In the genomic region with DNA sequence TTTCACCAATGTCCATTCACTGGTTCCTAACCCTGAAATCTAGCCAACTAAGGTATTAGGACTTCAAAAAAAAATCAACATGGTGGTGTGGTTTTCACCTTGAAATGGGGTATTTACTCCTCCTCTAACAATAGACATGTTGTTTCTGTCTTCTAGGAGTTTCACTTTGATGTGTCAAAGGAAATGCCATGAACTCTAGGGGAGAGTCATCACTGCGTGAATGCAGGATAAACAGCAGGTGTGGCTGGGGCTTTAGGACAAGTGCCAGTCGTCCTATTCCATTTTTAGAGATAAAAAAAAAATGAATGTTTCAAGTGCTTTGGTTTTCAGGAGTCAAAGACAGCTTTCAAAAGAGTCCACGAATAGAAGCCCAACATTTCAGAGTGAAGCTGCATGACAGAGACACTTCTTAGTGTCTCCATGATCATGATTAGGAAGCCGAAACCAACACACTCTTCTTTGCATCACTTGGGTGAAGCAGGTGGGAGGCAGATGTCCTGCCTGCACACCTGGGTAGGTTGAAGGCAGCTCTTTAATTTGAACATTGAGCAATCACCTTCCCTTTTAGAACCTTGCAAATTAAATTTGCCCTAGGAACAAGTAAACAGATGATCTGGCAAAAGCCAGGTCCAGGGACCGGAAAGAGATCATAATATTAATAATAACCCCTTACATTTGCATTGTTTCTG, we compare ENCODE assay signal across 9 cellular contexts.
A peak's percentile ranks its signal among the peaks of the same experiment; 100 is the strongest.
DNase-seq lines count a peak whose midpoint lies in the region; ATAC-seq and TF ChIP-seq lines count a peak whose summit lies in the region.
"Had no signal": no experiment of that assay in that cellular context is flagged by ENCODE, and none has a peak within 500 bp of the region (broad histone marks: within the 10 kb centered on the region; RNA-seq: fewer than 3 reads in every experiment).

No MANE protein-coding gene starts in this region.

- no peaks in the 10 kb centered on the region for H3K4me1 ChIP-seq in RWPE2 (ENCODE audit: insufficient read depth, poor library complexity, severe bottlenecking)

- H3K27ac ChIP-seq in RWPE2 (ENCODE audit: poor library complexity, severe bottlenecking) = no peak overlapping the region

- no peaks in the 10 kb centered on the region for H3K27me3 ChIP-seq in RWPE2 (ENCODE audit: insufficient read depth, poor library complexity, severe bottlenecking)

- H3K9me3 ChIP-seq in RWPE2 (ENCODE audit: severe bottlenecking) = no peaks in the 10 kb centered on the region

- DNase-seq in DMS53 treated with DMSO at 0.1 percent for 48 hours (lab: John Stamatoyannopoulos, UW; ENCODE audit: unreplicated experiment) (peak; percentile 82), RWPE2 (ENCODE audit: low spot score) (no peak), mucosa of gallbladder (ENCODE audit: low spot score) (no peak), NCI-H82 (lab: John Stamatoyannopoulos, UW) (no peak), NCI-H128 (lab: John Stamatoyannopoulos, UW; ENCODE audit: unreplicated experiment) (no peak), NCI-H526 treated with DMSO at 0.1 percent for 48 hours (lab: John Stamatoyannopoulos, UW) (no peak)
- DNase-seq: SHP77 treated with DMSO at 0.1 percent for 48 hours had no signal

- no peaks in the 10 kb centered on the region for H3K36me3 ChIP-seq in RWPE2 (ENCODE audit: low read depth)

- ATAC-seq in GM19397 (IDR thresholded peaks at IDR 0.05; ENCODE audit: unreplicated experiment) = peak; percentile 80
- ATAC-seq in HG03135 (IDR thresholded peaks at IDR 0.05; ENCODE audit: unreplicated experiment) = peak; percentile 89
- peak; percentile 48; the same call in 1 of the 3 replicates for ATAC-seq in RWPE2 (ENCODE audit: low read depth)

- H3K4me3 ChIP-seq in RWPE2 (ENCODE audit: severe bottlenecking) = no peak overlapping the region

- no peak for TF ChIP-seq CTCF in RWPE2 (IDR thresholded peaks at IDR 0.05; ENCODE audit: poor library complexity, severe bottlenecking)
